In genomic region chr4:156799121-156799589, GRCh38 we compare ENCODE assay signal across 17 cellular contexts.
DNase-seq lines count a peak whose midpoint lies in the region; ATAC-seq and TF ChIP-seq lines count a peak whose summit lies in the region.
"Had no signal": no experiment of that assay in that cellular context is flagged by ENCODE, and none has a peak within 500 bp of the region (broad histone marks: within the 10 kb centered on the region; RNA-seq: fewer than 3 reads in every experiment).

No MANE protein-coding gene starts in this region.

- H3K4me2 ChIP-seq in PC-9: 0 out of 2 replicates have a peak overlapping the region, but pooled peaks have one; percentile 2

- no peaks in the 10 kb centered on the region for H3F3A ChIP-seq in PC-9 (ENCODE audit: insufficient read depth, low read depth)

- intact Hi-C loops in PC-9 (cut with micrococcal nuclease; ENCODE audit: unreplicated experiment): no loop called here

- no peaks in the 10 kb centered on the region for H3K36me3 Mint-ChIP-seq in osteocyte (ENCODE audit: unreplicated experiment)

- no TSS peak for BruUV-seq in PC-9 (replicated peaks; lab: Mats Ljungman, UMichigan)

- H4K20me1 ChIP-seq in PC-9 (ENCODE audit: insufficient read depth): no peaks in the 10 kb centered on the region

- no peaks in the 10 kb centered on the region for H3K36me3 ChIP-seq in PC-9 (ENCODE audit: low read depth)
- peaks cover 3% of the 10 kb centered on the region for H3K36me3 ChIP-seq in MG63
- H3K36me3 ChIP-seq: thyroid gland had no signal

- H3K27ac Mint-ChIP-seq in osteocyte (ENCODE audit: unreplicated experiment): peak overlapping the region; percentile 23
- H3K27ac Mint-ChIP-seq: activated CD8-positive, alpha-beta T cell treated with anti-CD3 and anti-CD28 coated beads, Interleukin-2, amount 10 ng/mL, durations not matched to agents 7 days and 5 days had no signal

- H3K27me3 Mint-ChIP-seq in osteocyte (ENCODE audit: unreplicated experiment): no peaks in the 10 kb centered on the region

- no peaks in the 10 kb centered on the region for H3K79me2 ChIP-seq in PC-9 (ENCODE audit: low read depth)

- H3K27ac ChIP-seq in PC-9 (peak overlapping the region; percentile 30; the same call in 1 of the 2 replicates), epithelial cell of prostate (peak overlapping the region; percentile 98)
- H3K27ac ChIP-seq: thyroid gland had no signal

- no peaks in the 10 kb centered on the region for H3K9me3 Mint-ChIP-seq in osteocyte (ENCODE audit: unreplicated experiment)
- H3K9me3 Mint-ChIP-seq: neural crest cell had no signal

- H3K9me2 ChIP-seq in PC-9 (ENCODE audit: insufficient read depth): no peaks in the 10 kb centered on the region; the same call in 1 of the 2 replicates

- DNase-seq in ELR (ENCODE audit: low read depth) (peak; percentile 70), PC-9 (no peak), epithelial cell of prostate (ENCODE audit: low read depth, low spot score) (no peak), osteocyte (ENCODE audit: extremely low spot score, unreplicated experiment) (no peak), MG63 (no peak), superior temporal gyrus (ENCODE audit: extremely low spot score) (no peak)
- DNase-seq: activated CD8-positive, alpha-beta T cell treated with anti-CD3 and anti-CD28 coated beads, Interleukin-2, amount 10 ng/mL, durations not matched to agents 7 days and 5 days; activated effector memory CD4-positive, alpha-beta T cell treated with Interleukin-2 at 50 U/mL for 16 hours; AML-193; KG1; NCI-H1417 treated with DMSO at 0.1 percent for 48 hours; NCI-H446; right cardiac atrium; thyroid gland had no signal

- no peaks in the 10 kb centered on the region for H3K9me3 ChIP-seq in PC-9 (ENCODE audit: insufficient read depth, low read depth)
- no peaks in the 10 kb centered on the region; the same call in 1 of the 2 replicates for H3K9me3 ChIP-seq in MG63
- H3K9me3 ChIP-seq: thyroid gland had no signal

- POLR2A ChIA-PET in PC-9 (lab: Charles Lee; ENCODE audit: unreplicated experiment): no interaction called here

- H3K4me3 Mint-ChIP-seq in osteocyte (ENCODE audit: unreplicated experiment): no peak overlapping the region
- H3K4me3 Mint-ChIP-seq: activated CD8-positive, alpha-beta T cell treated with anti-CD3 and anti-CD28 coated beads, Interleukin-2, amount 10 ng/mL, durations not matched to agents 7 days and 5 days; neural crest cell had no signal

- H3K4me1 ChIP-seq in PC-9 (replicated peaks; ENCODE audit: insufficient read depth): peaks cover 11% of the 10 kb centered on the region
- H3K4me1 ChIP-seq: thyroid gland had no signal

- TF ChIP-seq CTCF in PC-9 (conservative IDR thresholded peaks at IDR 0.05): no peak
- no peak for TF ChIP-seq CTCF in osteocyte (IDR thresholded peaks at IDR 0.05)

- H3K4me1 Mint-ChIP-seq in osteocyte (ENCODE audit: unreplicated experiment): peaks cover 24% of the 10 kb centered on the region

- H3K4me3 ChIP-seq in PC-9: no peak overlapping the region
- H3K4me3 ChIP-seq in MG63: no peak overlapping the region
- H3K4me3 ChIP-seq: thyroid gland had no signal

- no peaks in the 10 kb centered on the region for H3K27me3 ChIP-seq in PC-9 (ENCODE audit: insufficient read depth, low read depth)
- H3K27me3 ChIP-seq in MG63: no peaks in the 10 kb centered on the region
- H3K27me3 ChIP-seq: thyroid gland had no signal

- no peak overlapping the region for H2AFZ ChIP-seq in PC-9

- CTCF ChIA-PET in PC-9 (lab: Charles Lee): no interaction called here

- no peak for ATAC-seq in GM21786 (IDR thresholded peaks at IDR 0.05; ENCODE audit: unreplicated experiment)
- ATAC-seq in GM19397 (IDR thresholded peaks at IDR 0.05; ENCODE audit: unreplicated experiment): no peak
- ATAC-seq: activated CD8-positive, alpha-beta T cell treated with anti-CD3 and anti-CD28 coated beads, Interleukin-2, amount 10 ng/mL, durations not matched to agents 7 days and 5 days; right cardiac atrium had no signal
